In the genomic region with DNA sequence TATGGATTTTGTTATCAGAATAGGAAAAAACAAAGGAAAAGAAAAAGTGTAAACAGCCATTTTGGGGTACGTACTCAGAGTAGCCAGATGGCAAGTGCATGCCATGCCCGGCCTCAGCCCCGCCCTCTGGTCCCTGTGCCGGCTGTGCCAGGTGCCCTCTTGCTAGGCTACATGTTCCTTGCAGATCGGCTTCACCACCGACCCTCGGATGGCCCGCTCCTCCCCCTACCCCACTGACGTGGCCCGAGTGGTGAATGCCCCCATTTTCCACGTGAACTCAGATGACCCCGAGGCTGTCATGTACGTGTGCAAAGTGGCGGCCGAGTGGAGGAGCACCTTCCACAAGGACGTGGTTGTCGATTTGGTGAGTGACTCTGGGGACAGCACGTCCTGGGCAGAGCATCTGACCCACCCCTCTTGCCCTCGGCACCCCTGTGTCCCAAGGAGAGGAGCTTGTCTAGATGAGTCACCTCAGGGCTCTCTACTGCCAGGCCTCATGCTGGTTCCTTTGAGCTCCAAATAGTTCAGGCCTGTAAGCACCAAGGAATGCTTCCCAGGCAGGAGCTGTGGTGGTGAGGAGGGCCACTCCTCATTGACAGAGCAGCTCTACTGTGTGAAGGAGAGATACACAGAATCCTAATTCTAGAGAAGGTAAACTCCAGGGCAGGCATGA, we compare ENCODE assay signal across 16 cellular contexts. TPM values are rescaled to one million over a fixed set of nuclear protein-coding genes. Genes with fewer than 3 reads are reported as not detected.
A peak's percentile ranks its signal among the peaks of the same experiment; 100 is the strongest.
DNase-seq lines count a peak whose midpoint lies in the region; ATAC-seq and TF ChIP-seq lines count a peak whose summit lies in the region.
"Had no signal": no experiment of that assay in that cellular context is flagged by ENCODE, and none has a peak within 500 bp of the region (broad histone marks: within the 10 kb centered on the region; RNA-seq: fewer than 3 reads in every experiment).

No MANE protein-coding gene starts in this region.

- no peaks in the 10 kb centered on the region for H3K79me2 ChIP-seq in neural progenitor cell (ENCODE audit: low read depth)

- peak; percentile 38 for DNase-seq in DMS 273 (lab: John Stamatoyannopoulos, UW; ENCODE audit: unreplicated experiment)
- DNase-seq in DMS 273 treated with DMSO at 0.1 percent for 48 hours (lab: John Stamatoyannopoulos, UW): no peak
- peak; percentile 88 for DNase-seq in astrocyte of the hippocampus (ENCODE audit: low read depth, low spot score)
- DNase-seq in left ventricle myocardium inferior: peak; percentile 67
- no peak for DNase-seq in stimulated activated effector memory CD8-positive, alpha-beta T cell treated with anti-CD3 and anti-CD28 coated beads, Interleukin-12 subunit alpha, Interleukin-12 subunit beta, amount 100 ng/mL, for 72 hours (ENCODE audit: low spot score in 2 of 2)
- DNase-seq in neural progenitor cell (ENCODE audit: low spot score): no peak
- DNase-seq in NCI-H526 (lab: John Stamatoyannopoulos, UW): no peak
- DNase-seq: activated CD8-positive, alpha-beta T cell treated with anti-CD3 and anti-CD28 coated beads for 36 hours; activated naive CD8-positive, alpha-beta T cell treated with anti-CD3 and anti-CD28 coated beads for 36 hours; kidney; NCI-H2029; occipital lobe had no signal

- no peaks in the 10 kb centered on the region for H3K9me3 ChIP-seq in left ventricle myocardium inferior (replicated peaks)
- H3K9me3 ChIP-seq in neural progenitor cell (ENCODE audit: low read depth): no peaks in the 10 kb centered on the region

- H3K36me3 Mint-ChIP-seq in stimulated activated effector memory CD8-positive, alpha-beta T cell treated with anti-CD3 and anti-CD28 coated beads, Interleukin-12 subunit alpha, Interleukin-12 subunit beta, amount 100 ng/mL, for 72 hours: peaks cover 92% of the 10 kb centered on the region
- peaks cover 41% of the 10 kb centered on the region for H3K36me3 Mint-ChIP-seq in neural progenitor cell

- no peak overlapping the region for H2AFZ ChIP-seq in neural progenitor cell (replicated peaks)

- no peaks in the 10 kb centered on the region for H4K20me1 ChIP-seq in neural progenitor cell (ENCODE audit: low read depth)

- H3K36me3 ChIP-seq in left ventricle myocardium inferior (peaks cover 92% of the 10 kb centered on the region), neural progenitor cell (no peaks in the 10 kb centered on the region)

- H3K27ac ChIP-seq in left ventricle myocardium inferior (replicated peaks) (peak overlapping the region; percentile 89), neural progenitor cell (no peak overlapping the region)
- H3K27ac ChIP-seq: 22Rv1 had no signal

- no peaks in the 10 kb centered on the region for H3K4me1 Mint-ChIP-seq in stimulated activated effector memory CD8-positive, alpha-beta T cell treated with anti-CD3 and anti-CD28 coated beads, Interleukin-12 subunit alpha, Interleukin-12 subunit beta, amount 100 ng/mL, for 72 hours
- H3K4me1 Mint-ChIP-seq in neural progenitor cell: no peaks in the 10 kb centered on the region

- H3K4me2 ChIP-seq in neural progenitor cell: no peak overlapping the region

- ATAC-seq in stimulated activated effector memory CD8-positive, alpha-beta T cell treated with anti-CD3 and anti-CD28 coated beads, Interleukin-12 subunit alpha, Interleukin-12 subunit beta, amount 100 ng/mL, for 72 hours: no peak
- no peak for ATAC-seq in HG03439 (IDR thresholded peaks at IDR 0.05; ENCODE audit: unreplicated experiment)
- ATAC-seq: activated CD8-positive, alpha-beta T cell treated with anti-CD3 and anti-CD28 coated beads for 36 hours had no signal

- intact Hi-C loops in left ventricle myocardium inferior (cut with micrococcal nuclease): no loop called here

- H3K27me3 ChIP-seq in left ventricle myocardium inferior (ENCODE audit: low read depth): no peaks in the 10 kb centered on the region
- H3K27me3 ChIP-seq in neural progenitor cell: no peaks in the 10 kb centered on the region

- H3K4me1 ChIP-seq in left ventricle myocardium inferior: peaks cover 30% of the 10 kb centered on the region
- H3K4me1 ChIP-seq in neural progenitor cell: no peaks in the 10 kb centered on the region

- no peak overlapping the region for H3K4me3 Mint-ChIP-seq in stimulated activated effector memory CD8-positive, alpha-beta T cell treated with anti-CD3 and anti-CD28 coated beads, Interleukin-12 subunit alpha, Interleukin-12 subunit beta, amount 100 ng/mL, for 72 hours
- no peak overlapping the region for H3K4me3 Mint-ChIP-seq in neural progenitor cell
- H3K4me3 Mint-ChIP-seq: activated CD8-positive, alpha-beta T cell treated with anti-CD3 and anti-CD28 coated beads for 36 hours; activated naive CD8-positive, alpha-beta T cell treated with anti-CD3 and anti-CD28 coated beads for 36 hours; IgD-negative memory B cell; stimulated activated naive CD8-positive, alpha-beta T cell treated with anti-CD3 and anti-CD28 coated beads, Interleukin-15, Interleukin-2, amounts not matched to agents 100 ng/mL and 50 ng/mL, for 24 hours had no signal

- H3K27ac Mint-ChIP-seq in stimulated activated effector memory CD8-positive, alpha-beta T cell treated with anti-CD3 and anti-CD28 coated beads, Interleukin-12 subunit alpha, Interleukin-12 subunit beta, amount 100 ng/mL, for 72 hours: peak overlapping the region; percentile 84
- no peak overlapping the region for H3K27ac Mint-ChIP-seq in neural progenitor cell
- H3K27ac Mint-ChIP-seq: activated CD8-positive, alpha-beta T cell treated with anti-CD3 and anti-CD28 coated beads for 36 hours; activated naive CD8-positive, alpha-beta T cell treated with anti-CD3 and anti-CD28 coated beads for 36 hours; IgD-negative memory B cell; stimulated activated naive CD8-positive, alpha-beta T cell treated with anti-CD3 and anti-CD28 coated beads, Interleukin-15, Interleukin-2, amounts not matched to agents 100 ng/mL and 50 ng/mL, for 24 hours had no signal

- TF ChIP-seq CTCF in left ventricle myocardium inferior (IDR thresholded peaks at IDR 0.05; ENCODE audit: borderline replicate concordance) (no peak), neural progenitor cell (IDR thresholded peaks at IDR 0.05) (no peak)

- no peaks in the 10 kb centered on the region for H3K9me3 Mint-ChIP-seq in stimulated activated effector memory CD8-positive, alpha-beta T cell treated with anti-CD3 and anti-CD28 coated beads, Interleukin-12 subunit alpha, Interleukin-12 subunit beta, amount 100 ng/mL, for 72 hours
- H3K9me3 Mint-ChIP-seq in neural progenitor cell: no peaks in the 10 kb centered on the region
- H3K9me3 Mint-ChIP-seq: activated CD8-positive, alpha-beta T cell treated with anti-CD3 and anti-CD28 coated beads for 36 hours; activated naive CD8-positive, alpha-beta T cell treated with anti-CD3 and anti-CD28 coated beads for 36 hours; IgD-negative memory B cell; stimulated activated naive CD8-positive, alpha-beta T cell treated with anti-CD3 and anti-CD28 coated beads, Interleukin-15, Interleukin-2, amounts not matched to agents 100 ng/mL and 50 ng/mL, for 24 hours had no signal

- peak overlapping the region; percentile 34 for H3K4me3 ChIP-seq in left ventricle myocardium inferior
- H3K4me3 ChIP-seq in neural progenitor cell: no peak overlapping the region

- no peak overlapping the region for H3K9ac ChIP-seq in neural progenitor cell

- no peaks in the 10 kb centered on the region for H3F3A ChIP-seq in neural progenitor cell (ENCODE audit: low read depth)

- peaks cover 3% of the 10 kb centered on the region for H3K27me3 Mint-ChIP-seq in neural progenitor cell (ENCODE audit: insufficient read depth, low read depth)
- H3K27me3 Mint-ChIP-seq: activated CD8-positive, alpha-beta T cell treated with anti-CD3 and anti-CD28 coated beads for 36 hours; activated naive CD8-positive, alpha-beta T cell treated with anti-CD3 and anti-CD28 coated beads for 36 hours; IgD-negative memory B cell; stimulated activated naive CD8-positive, alpha-beta T cell treated with anti-CD3 and anti-CD28 coated beads, Interleukin-15, Interleukin-2, amounts not matched to agents 100 ng/mL and 50 ng/mL, for 24 hours had no signal

RNA-seq across cellular contexts. Expression of a gene that starts 54.9 kb away (rescaled TPM):
- total RNA-seq in left ventricle myocardium inferior: 62.7 TPM
- total RNA-seq in neural progenitor cell (ENCODE audit: low replicate concordance): 7.6 and 19.5 TPM in 2 replicates

Comparison
In these comparisons a context has a peak if more than half of its experiments do, and no peak if none do; other contexts are left out.
1. DNase-seq: peak in DMS 273 (single experiment), astrocyte of the hippocampus (single experiment) and left ventricle myocardium inferior (single experiment); none in DMS 273 treated with DMSO at 0.1 percent for 48 hours (single experiment), stimulated activated effector memory CD8-positive, alpha-beta T cell treated with anti-CD3 and anti-CD28 coated beads, Interleukin-12 subunit alpha, Interleukin-12 subunit beta, amount 100 ng/mL, for 72 hours (0 of 2), neural progenitor cell (single experiment) and NCI-H526 (0 of 2).